In genomic region chr11:57514538-57515331, GRCh38 we compare ENCODE assay signal across 8 cellular contexts. TPM values are rescaled to one million over a fixed set of nuclear protein-coding genes. Genes with fewer than 3 reads are reported as not detected.
DNase-seq lines count a peak whose midpoint lies in the region; ATAC-seq, FAIRE-seq and TF ChIP-seq lines count a peak whose summit lies in the region.

No MANE protein-coding gene starts in this region.

- no peak for FAIRE-seq in urothelium cell line (lab: Jason Lieb, UNC)

- TF ChIP-seq CTCF in foreskin fibroblast (IDR thresholded peaks at IDR 0.05; ENCODE audit: low read depth, low read length): no peak
- TF ChIP-seq CTCF in omental fat pad (IDR thresholded peaks at IDR 0.05): no peak

- ATAC-seq in HG02870 (IDR thresholded peaks at IDR 0.05; ENCODE audit: unreplicated experiment) (peak; percentile 40), omental fat pad (ENCODE audit: low FRiP score) (peak; percentile 57)

- H3K4me3 ChIP-seq in foreskin fibroblast (ENCODE audit: low read depth in 1 of 2, low read length in 2 of 2): peak overlapping the region; percentile 66 to 93

- peak; percentile 68 to 73 for DNase-seq in NCI-H2081 (lab: John Stamatoyannopoulos, UW)
- DNase-seq in NCI-H2081 treated with DMSO at 0.1 percent for 48 hours (lab: John Stamatoyannopoulos, UW): no peak
- DNase-seq in NCI-H748 (lab: John Stamatoyannopoulos, UW; ENCODE audit: unreplicated experiment): peak; percentile 59
- DNase-seq in activated T-cell treated with anti-CD3 and anti-CD28 coated beads, Interleukin-2, amount 50 U/mL, for 48 hours: peak; percentile 76 to 78
- DNase-seq in foreskin fibroblast: peak in 1 of 2 donors; percentile 75
- DNase-seq in omental fat pad (ENCODE audit: low spot score): no peak
- peak; percentile 69 for DNase-seq in urothelium cell line (ENCODE audit: low spot score)

RNA-seq across cellular contexts. Expression of gene SLC43A1, which starts 0.8 kb away (rescaled TPM):
- 10 to 100 TPM; 11.5 to 40.4 (median 16.5) TPM for total RNA-seq in omental fat pad

RNA-seq across cellular contexts. Expression of gene TIMM10, which starts 15.8 kb away (rescaled TPM):
- 10 to 100 TPM; 42.9 to 49.0 (median 45.9) TPM for total RNA-seq in omental fat pad

RNA-seq across cellular contexts. Expression of gene SMTNL1, which starts 22.7 kb away (rescaled TPM):
- not detected for total RNA-seq in omental fat pad

RNA-seq across cellular contexts. Expression of gene UBE2L6, which starts 52.7 kb away (rescaled TPM):
- 100 to 1,000 TPM in 1 of 4 donors, 10 to 100 TPM in 3; 46.5 to 104 (median 52.6) TPM for total RNA-seq in omental fat pad

RNA-seq across cellular contexts. Expression of gene RTN4RL2, which starts 54.4 kb away (rescaled TPM):
- 1 to 10 TPM in 1 of 4 donors, under 1 TPM in 2, not detected in 1; 0.25 to 1.4 (median 0.74) TPM for total RNA-seq in omental fat pad

Comparison
In these comparisons a context has a peak if more than half of its experiments do, and no peak if none do; other contexts are left out.
1. DNase-seq: peak in NCI-H2081 (2 of 2), NCI-H748 (single experiment), activated T-cell treated with anti-CD3 and anti-CD28 coated beads, Interleukin-2, amount 50 U/mL, for 48 hours (2 of 2) and urothelium cell line (single experiment); none in NCI-H2081 treated with DMSO at 0.1 percent for 48 hours (single experiment) and omental fat pad (single experiment).